ENCODE assay signal across 13 cellular contexts in the genomic region with DNA sequence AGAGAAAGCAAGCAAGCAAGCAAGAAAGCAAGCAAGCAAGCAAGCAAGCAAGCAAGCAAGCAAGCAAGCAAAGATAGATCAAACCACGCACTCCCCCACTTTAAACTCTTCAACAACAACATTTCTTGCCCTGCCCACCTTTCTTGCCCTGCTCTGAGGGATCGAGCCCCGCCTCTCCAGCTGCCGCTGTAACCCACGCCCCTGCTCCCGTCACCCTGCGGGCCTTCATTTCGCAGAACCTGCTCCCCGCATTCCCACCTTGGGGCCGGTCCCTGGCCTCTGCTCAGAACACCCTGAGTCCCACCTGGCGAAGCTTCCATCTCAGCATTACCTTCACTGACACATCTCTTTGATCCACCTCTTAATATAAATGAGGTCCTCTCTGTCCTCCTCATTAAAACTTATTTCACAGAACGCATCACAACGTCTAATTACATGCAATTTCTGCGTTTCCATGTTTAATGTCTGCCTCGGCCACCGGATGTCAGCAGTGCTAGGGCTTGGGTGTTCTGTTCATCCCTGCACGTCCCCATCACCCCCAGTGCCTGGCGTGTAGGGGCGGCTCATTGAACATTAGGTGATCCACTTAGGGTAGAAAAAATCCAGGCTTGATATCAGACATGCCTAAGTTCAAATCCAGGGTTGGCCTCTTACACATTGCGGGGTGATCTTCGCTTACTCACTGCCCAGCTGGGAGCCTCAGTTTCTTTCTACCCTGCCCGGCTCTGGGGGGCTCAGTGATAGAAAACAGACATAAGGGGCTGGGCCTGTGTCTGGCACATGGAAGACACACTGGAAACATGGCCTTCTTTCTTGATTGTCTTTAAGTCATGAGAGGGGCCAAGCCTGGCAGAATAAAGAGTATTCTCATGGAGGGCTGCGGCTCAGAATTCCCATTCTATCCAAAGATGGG.
DNase-seq lines count a peak whose midpoint lies in the region; ATAC-seq and TF ChIP-seq lines count a peak whose summit lies in the region.
"Had no signal": no experiment of that assay in that cellular context is flagged by ENCODE, and none has a peak within 500 bp of the region (broad histone marks: within the 10 kb centered on the region; RNA-seq: fewer than 3 reads in every experiment).

No MANE protein-coding gene starts in this region.

- H3K79me2 ChIP-seq in DOHH2 (ENCODE audit: control insufficient read depth, low read length), result no peaks in the 10 kb centered on the region

- no peaks in the 10 kb centered on the region for H3K27me3 ChIP-seq in DOHH2 (ENCODE audit: control insufficient read depth, low read length)
- H3K27me3 ChIP-seq: esophagus squamous epithelium, SJSA1 had no signal

- no peak for TF ChIP-seq EP300 in Ishikawa (IDR thresholded peaks at IDR 0.05; ENCODE audit: borderline replicate concordance)

- CTCF ChIA-PET in HEK293T (lab: Yijun Ruan, JAX), result interaction anchor here (0.6 kb wide), 1 partner anchor 92 kb away, joined by 4 read pairs; no protein-coding TSS in a partner anchor

- peak in 18 of 61 donors; percentile 17 to 62 (median 35) for DNase-seq in caudate nucleus (lab: John Stamatoyannopoulos, UW)
- peak; percentile 66 for DNase-seq in osteocyte (ENCODE audit: extremely low spot score, unreplicated experiment)
- DNase-seq in HEK293T (ENCODE audit: extremely low spot score), result no peak
- DNase-seq in OCI-M1 (lab: John Stamatoyannopoulos, UW), result no peak
- DNase-seq: CD8-positive, alpha-beta T cell; esophagus squamous epithelium; GOT3; NCI-H2107 had no signal

- no peak overlapping the region for H3K27ac Mint-ChIP-seq in osteocyte (ENCODE audit: unreplicated experiment)
- H3K27ac Mint-ChIP-seq: CD8-positive, alpha-beta T cell had no signal

- H3K27ac ChIP-seq in DOHH2 (ENCODE audit: low read depth, low read length) (no peak overlapping the region), caudate nucleus (ENCODE audit: low read depth, low read length) (peak overlapping the region; percentile 55)
- H3K27ac ChIP-seq: esophagus squamous epithelium, SJSA1 had no signal

- H3K9me2 ChIP-seq in DOHH2 (replicated peaks; ENCODE audit: control insufficient read depth, low read length), result no peaks in the 10 kb centered on the region

- H3K4me2 ChIP-seq in DOHH2 (ENCODE audit: low read length), result peak overlapping the region; percentile 51

- no peak overlapping the region for H3K4me3 Mint-ChIP-seq in osteocyte (ENCODE audit: unreplicated experiment)
- H3K4me3 Mint-ChIP-seq: CD8-positive, alpha-beta T cell; nephron had no signal

- H3K4me1 ChIP-seq in DOHH2 (ENCODE audit: control insufficient read depth, low read length), result peaks cover 30% of the 10 kb centered on the region
- H3K4me1 ChIP-seq: esophagus squamous epithelium had no signal

- ATAC-seq in GM19467 (IDR thresholded peaks at IDR 0.05; ENCODE audit: unreplicated experiment), result no peak
- ATAC-seq: CD8-positive, alpha-beta T cell had no signal

- no peaks in the 10 kb centered on the region for H4K20me1 ChIP-seq in DOHH2 (ENCODE audit: control insufficient read depth, insufficient read depth, low read depth, low read length)

- TF ChIP-seq CTCF in DOHH2 (IDR thresholded peaks at IDR 0.05; ENCODE audit: low read depth, low read length, poor library complexity, severe bottlenecking) (peak; percentile 28), osteocyte (IDR thresholded peaks at IDR 0.05) (peak; percentile 11)

- peaks cover 10% of the 10 kb centered on the region for H3K4me1 Mint-ChIP-seq in osteocyte (ENCODE audit: unreplicated experiment)

- no peaks in the 10 kb centered on the region for H3F3A ChIP-seq in DOHH2 (ENCODE audit: control insufficient read depth, insufficient read depth)

- no peaks in the 10 kb centered on the region for H3K9me3 ChIP-seq in DOHH2 (ENCODE audit: control insufficient read depth, insufficient read depth, low read length)
- H3K9me3 ChIP-seq: esophagus squamous epithelium, SJSA1 had no signal

- POLR2A ChIA-PET in HEK293T (lab: Yijun Ruan, JAX), result no interaction called here

- H3K9me3 Mint-ChIP-seq in osteocyte (ENCODE audit: unreplicated experiment), result peaks cover under 1% of the 10 kb centered on the region
- H3K9me3 Mint-ChIP-seq: CD8-positive, alpha-beta T cell had no signal

- no peaks in the 10 kb centered on the region for H3K27me3 Mint-ChIP-seq in osteocyte (ENCODE audit: unreplicated experiment)

- H3K36me3 Mint-ChIP-seq in osteocyte (ENCODE audit: unreplicated experiment), result no peaks in the 10 kb centered on the region
- H3K36me3 Mint-ChIP-seq: CD8-positive, alpha-beta T cell had no signal

- no peaks in the 10 kb centered on the region for H3K36me3 ChIP-seq in DOHH2 (ENCODE audit: control insufficient read depth, low read length)
- H3K36me3 ChIP-seq: esophagus squamous epithelium, SJSA1 had no signal

- peak overlapping the region; percentile 36; the same call in 1 of the 2 replicates for H3K4me3 ChIP-seq in DOHH2 (ENCODE audit: low read length)
- H3K4me3 ChIP-seq: esophagus squamous epithelium, SJSA1 had no signal

- peak; percentile 8; the same call in 1 of the 2 replicates for TF ChIP-seq RAD21 in Ishikawa (IDR thresholded peaks at IDR 0.05; ENCODE audit: low read depth)

TF ChIP-seq in Ishikawa, 13 proteins besides CTCF, POLR2A, EP300 and RAD21 (continues in another document):
- TF ChIP-seq TCF12 (IDR thresholded peaks at IDR 0.05; ENCODE audit: low read depth) (no peak), EGR1 (IDR thresholded peaks at IDR 0.05) (no peak), YY1 (IDR thresholded peaks at IDR 0.05; ENCODE audit: low read depth) (no peak), TEAD4 (IDR thresholded peaks at IDR 0.05) (no peak), ZBTB7A (IDR thresholded peaks at IDR 0.05; ENCODE audit: low read depth) (no peak), CEBPB (IDR thresholded peaks at IDR 0.05) (no peak)
- TF ChIP-seq, protein P1, sequence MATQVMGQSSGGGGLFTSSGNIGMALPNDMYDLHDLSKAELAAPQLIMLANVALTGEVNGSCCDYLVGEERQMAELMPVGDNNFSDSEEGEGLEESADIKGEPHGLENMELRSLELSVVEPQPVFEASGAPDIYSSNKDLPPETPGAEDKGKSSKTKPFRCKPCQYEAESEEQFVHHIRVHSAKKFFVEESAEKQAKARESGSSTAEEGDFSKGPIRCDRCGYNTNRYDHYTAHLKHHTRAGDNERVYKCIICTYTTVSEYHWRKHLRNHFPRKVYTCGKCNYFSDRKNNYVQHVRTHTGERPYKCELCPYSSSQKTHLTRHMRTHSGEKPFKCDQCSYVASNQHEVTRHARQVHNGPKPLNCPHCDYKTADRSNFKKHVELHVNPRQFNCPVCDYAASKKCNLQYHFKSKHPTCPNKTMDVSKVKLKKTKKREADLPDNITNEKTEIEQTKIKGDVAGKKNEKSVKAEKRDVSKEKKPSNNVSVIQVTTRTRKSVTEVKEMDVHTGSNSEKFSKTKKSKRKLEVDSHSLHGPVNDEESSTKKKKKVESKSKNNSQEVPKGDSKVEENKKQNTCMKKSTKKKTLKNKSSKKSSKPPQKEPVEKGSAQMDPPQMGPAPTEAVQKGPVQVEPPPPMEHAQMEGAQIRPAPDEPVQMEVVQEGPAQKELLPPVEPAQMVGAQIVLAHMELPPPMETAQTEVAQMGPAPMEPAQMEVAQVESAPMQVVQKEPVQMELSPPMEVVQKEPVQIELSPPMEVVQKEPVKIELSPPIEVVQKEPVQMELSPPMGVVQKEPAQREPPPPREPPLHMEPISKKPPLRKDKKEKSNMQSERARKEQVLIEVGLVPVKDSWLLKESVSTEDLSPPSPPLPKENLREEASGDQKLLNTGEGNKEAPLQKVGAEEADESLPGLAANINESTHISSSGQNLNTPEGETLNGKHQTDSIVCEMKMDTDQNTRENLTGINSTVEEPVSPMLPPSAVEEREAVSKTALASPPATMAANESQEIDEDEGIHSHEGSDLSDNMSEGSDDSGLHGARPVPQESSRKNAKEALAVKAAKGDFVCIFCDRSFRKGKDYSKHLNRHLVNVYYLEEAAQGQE (IDR thresholded peaks at IDR 0.05; ENCODE audit: low read depth), result no peak
- TF ChIP-seq, protein P2, sequence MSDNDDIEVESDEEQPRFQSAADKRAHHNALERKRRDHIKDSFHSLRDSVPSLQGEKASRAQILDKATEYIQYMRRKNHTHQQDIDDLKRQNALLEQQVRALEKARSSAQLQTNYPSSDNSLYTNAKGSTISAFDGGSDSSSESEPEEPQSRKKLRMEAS (IDR thresholded peaks at IDR 0.05), result no peak

TF ChIP-seq in HEK293T, 16 proteins besides CTCF, POLR2A, EP300 and RAD21:
- TF ChIP-seq BHLHE40 (IDR thresholded peaks at IDR 0.05; ENCODE audit: borderline replicate concordance), result no peak
- TF ChIP-seq LEF1 (IDR thresholded peaks at IDR 0.05; ENCODE audit: borderline replicate concordance), result no peak
- TF ChIP-seq, protein P3, sequence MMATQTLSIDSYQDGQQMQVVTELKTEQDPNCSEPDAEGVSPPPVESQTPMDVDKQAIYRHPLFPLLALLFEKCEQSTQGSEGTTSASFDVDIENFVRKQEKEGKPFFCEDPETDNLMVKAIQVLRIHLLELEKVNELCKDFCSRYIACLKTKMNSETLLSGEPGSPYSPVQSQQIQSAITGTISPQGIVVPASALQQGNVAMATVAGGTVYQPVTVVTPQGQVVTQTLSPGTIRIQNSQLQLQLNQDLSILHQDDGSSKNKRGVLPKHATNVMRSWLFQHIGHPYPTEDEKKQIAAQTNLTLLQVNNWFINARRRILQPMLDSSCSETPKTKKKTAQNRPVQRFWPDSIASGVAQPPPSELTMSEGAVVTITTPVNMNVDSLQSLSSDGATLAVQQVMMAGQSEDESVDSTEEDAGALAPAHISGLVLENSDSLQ (IDR thresholded peaks at IDR 0.05), result no peak
- no peak for TF ChIP-seq FOXK2 (IDR thresholded peaks at IDR 0.05)
- TF ChIP-seq TARDBP (IDR thresholded peaks at IDR 0.05), result no peak
- no peak for TF ChIP-seq ARNT (IDR thresholded peaks at IDR 0.05)
- no peak for TF ChIP-seq ELF4 (IDR thresholded peaks at IDR 0.05)
- no peak for TF ChIP-seq HDGF (IDR thresholded peaks at IDR 0.05; ENCODE audit: borderline replicate concordance)
- no peak for TF ChIP-seq ZNF384 (IDR thresholded peaks at IDR 0.05)
- TF ChIP-seq SUZ12 (IDR thresholded peaks at IDR 0.05), result no peak
- no peak for TF ChIP-seq NFRKB (IDR thresholded peaks at IDR 0.05)
- no peak for TF ChIP-seq FOXM1 (IDR thresholded peaks at IDR 0.05; ENCODE audit: borderline replicate concordance)
- no peak for TF ChIP-seq CTBP1 (IDR thresholded peaks at IDR 0.05; ENCODE audit: borderline replicate concordance)
TF ChIP-seq in HEK293T: peak in this region for 0.
